16 cellular contexts compared by ENCODE assay signal in genomic region chr7:133024604-133025003, GRCh38.
"Had no signal": no experiment of that assay in that cellular context is flagged by ENCODE, and none has a peak within 500 bp of the region (broad histone marks: within the 10 kb centered on the region; RNA-seq: fewer than 3 reads in every experiment).

No MANE protein-coding gene starts in this region.

- H3K36me3 ChIP-seq: cardiac muscle cell, thoracic aorta, vagina had no signal

- H3K27me3 ChIP-seq: cardiac muscle cell, gastroesophageal sphincter, vagina had no signal

- ATAC-seq: activated T-cell treated with anti-CD3 and anti-CD28 coated beads, Interleukin-2, amount 50 U/mL, for 72 hours; gastroesophageal sphincter had no signal

- H3K27ac ChIP-seq: cardiac muscle cell, epithelial cell of prostate, gastroesophageal sphincter, thoracic aorta, vagina had no signal

- DNase-seq: activated CD4-positive, alpha-beta memory T cell treated with anti-CD3 and anti-CD28 coated beads, Interleukin-2, amount 10 ng/mL, durations not matched to agents 7 days and 5 days; activated CD4-positive, alpha-beta T cell treated with anti-CD3 and anti-CD28 coated beads for 4 hours; activated CD4-positive, CD25-positive, alpha-beta regulatory T cell; activated effector memory CD4-positive, alpha-beta T cell treated with Interleukin-2 at 50 U/mL for 16 hours; activated naive CD4-positive, alpha-beta T cell treated with anti-CD3 and anti-CD28 coated beads, Interleukin-2, amount 10 ng/mL, durations not matched to agents 7 days and 5 days; activated T-cell treated with anti-CD3 and anti-CD28 coated beads, Interleukin-2, amount 50 U/mL, for 72 hours; cortex of kidney; posterior cingulate gyrus; stimulated activated CD4-positive, alpha-beta T cell treated with anti-CD3 and anti-CD28 coated beads, Interleukin-4, amount 100 ng/mL, for 1 hour; stimulated activated naive CD4-positive, alpha-beta T cell; T1000 had no signal

- H3K4me3 ChIP-seq: cardiac muscle cell, gastroesophageal sphincter, thoracic aorta, vagina had no signal

- H3K9me3 ChIP-seq: thoracic aorta, vagina had no signal
